20 cellular contexts compared by ENCODE assay signal in the genomic region with DNA sequence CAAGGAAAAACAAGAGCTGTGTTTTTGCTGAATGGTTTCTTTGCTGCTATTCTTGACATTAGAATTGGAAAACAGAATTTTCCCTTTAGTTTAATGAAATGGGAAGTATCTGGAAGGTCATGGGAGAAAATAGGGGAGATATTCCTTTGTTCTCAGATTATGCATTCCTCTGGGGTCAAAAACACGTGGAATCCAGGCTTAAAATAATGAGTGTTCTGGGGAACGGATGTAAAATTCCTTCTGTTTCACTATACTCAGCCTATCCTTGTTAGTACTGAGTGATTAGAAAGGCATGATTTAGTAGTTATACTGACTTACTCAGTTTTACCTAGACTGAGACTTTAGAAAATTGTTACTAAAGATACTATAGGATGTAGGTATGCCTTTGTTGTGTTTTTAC.
"Had no signal": no experiment of that assay in that cellular context is flagged by ENCODE, and none has a peak within 500 bp of the region (broad histone marks: within the 10 kb centered on the region; RNA-seq: fewer than 3 reads in every experiment).

No MANE protein-coding gene starts in this region.

- H3K27ac Mint-ChIP-seq: activated CD4-positive, alpha-beta T cell treated with anti-CD3 and anti-CD28 coated beads, Interleukin-2, amount 10 ng/mL, durations not matched to agents 24 days and 14 days; activated CD8-positive, alpha-beta T cell treated with anti-CD3 and anti-CD28 coated beads for 36 hours; activated naive CD4-positive, alpha-beta T cell treated with anti-CD3 and anti-CD28 coated beads for 36 hours; activated T-helper 2 cell treated with anti-CD3 and anti-CD28 coated beads, Interferon-gamma antibody, Interleukin-2, Interleukin-4, amounts not matched to agents 10 μg/mL and 5 μg/mL and 100 μg/mL, durations not matched to agents 14 hours and 24 hours and 36 hours had no signal

- H3K9me3 Mint-ChIP-seq: activated CD4-positive, alpha-beta T cell treated with anti-CD3 and anti-CD28 coated beads, Interleukin-2, amount 10 ng/mL, durations not matched to agents 24 days and 14 days; activated CD8-positive, alpha-beta T cell treated with anti-CD3 and anti-CD28 coated beads for 36 hours; activated naive CD4-positive, alpha-beta T cell treated with anti-CD3 and anti-CD28 coated beads for 36 hours; activated T-helper 2 cell treated with anti-CD3 and anti-CD28 coated beads, Interferon-gamma antibody, Interleukin-2, Interleukin-4, amounts not matched to agents 10 μg/mL and 5 μg/mL and 100 μg/mL, durations not matched to agents 14 hours and 24 hours and 36 hours had no signal

- H3K36me3 ChIP-seq: breast epithelium, pancreas, right lobe of liver, transverse colon, vagina had no signal

- H3K27ac ChIP-seq: pancreas, right lobe of liver, vagina had no signal

- ATAC-seq: activated CD8-positive, alpha-beta T cell treated with anti-CD3 and anti-CD28 coated beads for 36 hours; pancreas; right lobe of liver had no signal

- DNase-seq: activated CD4-positive, alpha-beta T cell treated with anti-CD3 and anti-CD28 coated beads, Interleukin-2, amount 10 ng/mL, durations not matched to agents 24 days and 14 days; activated CD4-positive, CD25-positive, alpha-beta regulatory T cell; activated CD8-positive, alpha-beta T cell treated with anti-CD3 and anti-CD28 coated beads for 36 hours; activated naive CD4-positive, alpha-beta T cell treated with anti-CD3 and anti-CD28 coated beads for 36 hours; activated T-cell treated with anti-CD3 and anti-CD28 coated beads, Interleukin-2, amount 50 U/mL, for 1 hour; anterior cingulate cortex; dermis blood vessel endothelial cell; effector memory CD4-positive, alpha-beta T cell; midbrain; pancreas; right lobe of liver; stimulated activated CD4-positive, alpha-beta T cell treated with anti-CD3 and anti-CD28 coated beads, Interleukin-4, amount 100 ng/mL, for 4 hours; stimulated activated naive CD4-positive, alpha-beta T cell; T-helper 1 cell; T-helper 9 cell; transverse colon had no signal

- H3K4me3 Mint-ChIP-seq: activated CD4-positive, alpha-beta T cell treated with anti-CD3 and anti-CD28 coated beads, Interleukin-2, amount 10 ng/mL, durations not matched to agents 24 days and 14 days; activated CD8-positive, alpha-beta T cell treated with anti-CD3 and anti-CD28 coated beads for 36 hours; activated naive CD4-positive, alpha-beta T cell treated with anti-CD3 and anti-CD28 coated beads for 36 hours had no signal

- H3K27me3 ChIP-seq: breast epithelium, pancreas, right lobe of liver, transverse colon, vagina had no signal

- H3K4me3 ChIP-seq: breast epithelium, lung, pancreas, right lobe of liver, transverse colon, vagina had no signal

- H3K4me1 ChIP-seq: breast epithelium, right lobe of liver had no signal

- H3K27me3 Mint-ChIP-seq: activated CD8-positive, alpha-beta T cell treated with anti-CD3 and anti-CD28 coated beads for 36 hours had no signal

- H3K9me3 ChIP-seq: breast epithelium, pancreas, right lobe of liver, transverse colon, vagina had no signal
